ENCODE assay signal across 9 cellular contexts in the genomic region with DNA sequence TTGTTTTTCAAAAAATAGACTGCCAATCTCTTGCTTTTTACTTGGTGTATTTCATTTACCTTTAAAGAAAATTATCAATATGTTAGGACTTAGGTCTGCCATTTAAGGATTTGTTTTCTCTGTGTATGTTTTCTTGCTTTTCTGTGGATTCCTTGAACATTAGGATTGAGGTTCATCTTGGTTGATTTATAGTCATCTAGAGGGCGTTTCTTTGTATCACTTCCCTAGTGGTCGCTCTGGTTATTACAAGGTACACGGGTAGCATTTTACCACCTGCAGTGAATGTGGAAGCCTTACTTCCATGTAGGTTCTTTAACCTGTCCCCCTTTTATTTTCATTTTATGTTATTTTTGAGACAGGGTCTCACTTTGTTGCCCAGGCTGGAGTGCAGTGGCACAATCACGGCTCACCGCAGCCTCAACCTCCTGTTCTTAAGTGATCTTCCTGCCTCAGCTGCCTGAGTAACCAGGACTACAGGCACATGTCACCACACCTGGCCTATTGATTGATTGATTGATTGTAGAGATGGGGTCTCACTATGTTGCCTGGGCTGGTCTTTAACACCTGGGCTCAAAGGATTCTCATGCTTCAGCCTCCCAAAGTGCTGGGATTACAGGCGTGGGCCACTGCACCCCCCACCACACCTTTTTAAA. TPM values are rescaled to one million over a fixed set of nuclear protein-coding genes. Genes with fewer than 3 reads are reported as not detected.
DNase-seq lines count a peak whose midpoint lies in the region; ATAC-seq and TF ChIP-seq lines count a peak whose summit lies in the region.
"Had no signal": no experiment of that assay in that cellular context is flagged by ENCODE, and none has a peak within 500 bp of the region (broad histone marks: within the 10 kb centered on the region; RNA-seq: fewer than 3 reads in every experiment).

No MANE protein-coding gene starts in this region.

- peak; percentile 40 for TF ChIP-seq CTCF in GM13977 (IDR thresholded peaks at IDR 0.05; ENCODE audit: extremely low read depth, insufficient read depth, missing control alignments)
- peak; percentile 81 for TF ChIP-seq CTCF in PC-3 (conservative IDR thresholded peaks at IDR 0.05; ENCODE audit: low read depth, low read length)
- TF ChIP-seq CTCF in endothelial cell (IDR thresholded peaks at IDR 0.05; ENCODE audit: unreplicated experiment), result peak; percentile 82
- peak; percentile 47 for TF ChIP-seq CTCF in parathyroid adenoma (IDR thresholded peaks at IDR 0.05)

- no peak overlapping the region for H3K4me3 Mint-ChIP-seq in endothelial cell (ENCODE audit: unreplicated experiment)
- no peak overlapping the region for H3K4me3 Mint-ChIP-seq in activated T-helper 1 cell treated with anti-CD3 and anti-CD28 coated beads, Interleukin-12 subunit alpha, Interleukin-12 subunit beta, Interleukin-2, Interleukin-4 antibody, amounts not matched to agents 30 ng/mL and 10 ng/mL and 1 ng/mL, durations not matched to agents 14 hours and 24 hours and 36 hours

- H3K79me2 ChIP-seq in PC-3 (ENCODE audit: low read length) (no peaks in the 10 kb centered on the region), parathyroid adenoma (no peaks in the 10 kb centered on the region)

- H3K27me3 Mint-ChIP-seq in endothelial cell (ENCODE audit: unreplicated experiment), result peaks cover 3% of the 10 kb centered on the region
- H3K27me3 Mint-ChIP-seq in activated T-helper 1 cell treated with anti-CD3 and anti-CD28 coated beads, Interleukin-12 subunit alpha, Interleukin-12 subunit beta, Interleukin-2, Interleukin-4 antibody, amounts not matched to agents 30 ng/mL and 10 ng/mL and 1 ng/mL, durations not matched to agents 14 hours and 24 hours and 36 hours (ENCODE audit: insufficient read depth), result peaks cover 3% of the 10 kb centered on the region

- H3K4me1 Mint-ChIP-seq in endothelial cell (ENCODE audit: unreplicated experiment), result no peaks in the 10 kb centered on the region
- H3K4me1 Mint-ChIP-seq in activated T-helper 1 cell treated with anti-CD3 and anti-CD28 coated beads, Interleukin-12 subunit alpha, Interleukin-12 subunit beta, Interleukin-2, Interleukin-4 antibody, amounts not matched to agents 30 ng/mL and 10 ng/mL and 1 ng/mL, durations not matched to agents 14 hours and 24 hours and 36 hours (ENCODE audit: low read depth), result peaks cover 6% of the 10 kb centered on the region

- H3K4me3 ChIP-seq in PC-3 (ENCODE audit: low read length), result no peak overlapping the region
- no peak overlapping the region for H3K4me3 ChIP-seq in parathyroid adenoma (ENCODE audit: low read depth, low read length)

- H3K27ac Mint-ChIP-seq in endothelial cell (ENCODE audit: unreplicated experiment), result no peak overlapping the region
- no peak overlapping the region for H3K27ac Mint-ChIP-seq in activated T-helper 1 cell treated with anti-CD3 and anti-CD28 coated beads, Interleukin-12 subunit alpha, Interleukin-12 subunit beta, Interleukin-2, Interleukin-4 antibody, amounts not matched to agents 30 ng/mL and 10 ng/mL and 1 ng/mL, durations not matched to agents 14 hours and 24 hours and 36 hours

- H3K9ac ChIP-seq in PC-3 (ENCODE audit: low read length) (no peak overlapping the region), parathyroid adenoma (no peak overlapping the region)

- H3K4me1 ChIP-seq in PC-3 (ENCODE audit: insufficient read depth, low read length) (no peaks in the 10 kb centered on the region), parathyroid adenoma (no peaks in the 10 kb centered on the region)

- ATAC-seq in PC-3 (peak; percentile 93), HG02571 (IDR thresholded peaks at IDR 0.05; ENCODE audit: unreplicated experiment) (no peak)

- BruUV-seq in PC-3 (replicated peaks; lab: Mats Ljungman, UMichigan), result no TSS peak

- no peaks in the 10 kb centered on the region for H3K9me2 ChIP-seq in PC-3 (replicated peaks; ENCODE audit: low read length)

- H3K36me3 ChIP-seq in PC-3 (ENCODE audit: low read depth, low read length) (no peaks in the 10 kb centered on the region), parathyroid adenoma (ENCODE audit: control insufficient read depth, insufficient read depth, low read length) (no peaks in the 10 kb centered on the region)

- POLR2A ChIA-PET in PC-3 (lab: Charles Lee; ENCODE audit: unreplicated experiment), result no interaction called here

- no peaks in the 10 kb centered on the region for H3F3A ChIP-seq in PC-3 (ENCODE audit: low read length, unreplicated experiment)

- CTCF ChIA-PET in PC-3 (lab: Charles Lee), result no interaction called here

- H3K9me3 ChIP-seq in PC-3 (ENCODE audit: low read length), result no peaks in the 10 kb centered on the region
- no peaks in the 10 kb centered on the region for H3K9me3 ChIP-seq in parathyroid adenoma (ENCODE audit: control insufficient read depth, low read length)

- H3K27me3 ChIP-seq in PC-3 (ENCODE audit: low read length), result no peaks in the 10 kb centered on the region
- no peaks in the 10 kb centered on the region for H3K27me3 ChIP-seq in parathyroid adenoma (ENCODE audit: control insufficient read depth, insufficient read depth, low read length)

- H2AFZ ChIP-seq in PC-3 (ENCODE audit: low read length) (no peak overlapping the region), parathyroid adenoma (no peak overlapping the region)

- H4K20me1 ChIP-seq in PC-3 (ENCODE audit: low read length), result no peaks in the 10 kb centered on the region

- no peaks in the 10 kb centered on the region for H3K9me3 Mint-ChIP-seq in endothelial cell (ENCODE audit: unreplicated experiment)
- no peaks in the 10 kb centered on the region for H3K9me3 Mint-ChIP-seq in activated T-helper 1 cell treated with anti-CD3 and anti-CD28 coated beads, Interleukin-12 subunit alpha, Interleukin-12 subunit beta, Interleukin-2, Interleukin-4 antibody, amounts not matched to agents 30 ng/mL and 10 ng/mL and 1 ng/mL, durations not matched to agents 14 hours and 24 hours and 36 hours

- no peaks in the 10 kb centered on the region for H3K36me3 Mint-ChIP-seq in endothelial cell (ENCODE audit: low read depth, unreplicated experiment)
- H3K36me3 Mint-ChIP-seq in activated T-helper 1 cell treated with anti-CD3 and anti-CD28 coated beads, Interleukin-12 subunit alpha, Interleukin-12 subunit beta, Interleukin-2, Interleukin-4 antibody, amounts not matched to agents 30 ng/mL and 10 ng/mL and 1 ng/mL, durations not matched to agents 14 hours and 24 hours and 36 hours (ENCODE audit: low read depth), result no peaks in the 10 kb centered on the region

- DNase-seq in CMK (ENCODE audit: low read depth) (peak; percentile 8), GM13977 (ENCODE audit: low spot score) (peak; percentile 81), PC-3 (peak; percentile 75), endothelial cell (ENCODE audit: low spot score) (peak; percentile 31), foreskin melanocyte (no peak)
- no peak for DNase-seq in activated T-helper 1 cell treated with anti-CD3 and anti-CD28 coated beads, Interleukin-12 subunit alpha, Interleukin-12 subunit beta, Interleukin-2, Interleukin-4 antibody, amounts not matched to agents 30 ng/mL and 10 ng/mL and 1 ng/mL, durations not matched to agents 14 hours and 24 hours and 36 hours (ENCODE audit: low spot score)
- DNase-seq: left cardiac atrium had no signal

- in situ Hi-C loops in GM13977 (cut with MboI; ENCODE audit: low pct_unique_long_range_greater_than_20kb, low sequenced_read_pairs, unreplicated experiment), result no loop called here

- no peak overlapping the region for H3K27ac ChIP-seq in PC-3 (ENCODE audit: low read length)
- H3K27ac ChIP-seq in parathyroid adenoma, result no peak overlapping the region

- H3K4me2 ChIP-seq in PC-3 (ENCODE audit: low read length) (no peak overlapping the region), parathyroid adenoma (ENCODE audit: low read length) (no peak overlapping the region)

- intact Hi-C loops in PC-3 (cut with micrococcal nuclease), result loop anchor here (2.0 kb wide), 1 partner anchor 50 kb away; no protein-coding TSS in a partner anchor
- intact Hi-C loops in activated T-helper 1 cell treated with anti-CD3 and anti-CD28 coated beads, Interleukin-12 subunit alpha, Interleukin-12 subunit beta, Interleukin-2, Interleukin-4 antibody, amounts not matched to agents 30 ng/mL and 10 ng/mL and 1 ng/mL, durations not matched to agents 14 hours and 24 hours and 36 hours (cut with micrococcal nuclease), result no loop called here

RNA-seq across cellular contexts. Expression of gene CBX4, which starts 35.2 kb away (rescaled TPM):
- total RNA-seq in PC-3 (2014; rRNA removed) (53.5 and 75.4 TPM in 2 replicates), endothelial cell (ENCODE audit: unreplicated experiment) (6.8 TPM)
- 22.4 and 23.8 TPM in 2 replicates for total RNA-seq in activated T-helper 1 cell treated with anti-CD3 and anti-CD28 coated beads, Interleukin-12 subunit alpha, Interleukin-12 subunit beta, Interleukin-2, Interleukin-4 antibody, amounts not matched to agents 30 ng/mL and 10 ng/mL and 1 ng/mL, durations not matched to agents 14 hours and 24 hours and 36 hours

Comparison
In these comparisons a context has a peak if more than half of its experiments do, and no peak if none do; other contexts are left out.
1. DNase-seq: peak in CMK (single experiment), GM13977 (single experiment), PC-3 (single experiment) and endothelial cell (single experiment); none in foreskin melanocyte (single experiment) and activated T-helper 1 cell treated with anti-CD3 and anti-CD28 coated beads, Interleukin-12 subunit alpha, Interleukin-12 subunit beta, Interleukin-2, Interleukin-4 antibody, amounts not matched to agents 30 ng/mL and 10 ng/mL and 1 ng/mL, durations not matched to agents 14 hours and 24 hours and 36 hours (single experiment).
2. Peak in every context shown above with its lines, with median percentiles within 50 percentile points of each other: CTCF ChIP-seq.